8 cellular contexts compared by ENCODE assay signal in genomic region chr9:37650873-37651768, GRCh38. TPM values are rescaled to one million over a fixed set of nuclear protein-coding genes. Genes with fewer than 3 reads are reported as not detected.
DNase-seq lines count a peak whose midpoint lies in the region; ATAC-seq, FAIRE-seq and TF ChIP-seq lines count a peak whose summit lies in the region.

A gene with protein sequence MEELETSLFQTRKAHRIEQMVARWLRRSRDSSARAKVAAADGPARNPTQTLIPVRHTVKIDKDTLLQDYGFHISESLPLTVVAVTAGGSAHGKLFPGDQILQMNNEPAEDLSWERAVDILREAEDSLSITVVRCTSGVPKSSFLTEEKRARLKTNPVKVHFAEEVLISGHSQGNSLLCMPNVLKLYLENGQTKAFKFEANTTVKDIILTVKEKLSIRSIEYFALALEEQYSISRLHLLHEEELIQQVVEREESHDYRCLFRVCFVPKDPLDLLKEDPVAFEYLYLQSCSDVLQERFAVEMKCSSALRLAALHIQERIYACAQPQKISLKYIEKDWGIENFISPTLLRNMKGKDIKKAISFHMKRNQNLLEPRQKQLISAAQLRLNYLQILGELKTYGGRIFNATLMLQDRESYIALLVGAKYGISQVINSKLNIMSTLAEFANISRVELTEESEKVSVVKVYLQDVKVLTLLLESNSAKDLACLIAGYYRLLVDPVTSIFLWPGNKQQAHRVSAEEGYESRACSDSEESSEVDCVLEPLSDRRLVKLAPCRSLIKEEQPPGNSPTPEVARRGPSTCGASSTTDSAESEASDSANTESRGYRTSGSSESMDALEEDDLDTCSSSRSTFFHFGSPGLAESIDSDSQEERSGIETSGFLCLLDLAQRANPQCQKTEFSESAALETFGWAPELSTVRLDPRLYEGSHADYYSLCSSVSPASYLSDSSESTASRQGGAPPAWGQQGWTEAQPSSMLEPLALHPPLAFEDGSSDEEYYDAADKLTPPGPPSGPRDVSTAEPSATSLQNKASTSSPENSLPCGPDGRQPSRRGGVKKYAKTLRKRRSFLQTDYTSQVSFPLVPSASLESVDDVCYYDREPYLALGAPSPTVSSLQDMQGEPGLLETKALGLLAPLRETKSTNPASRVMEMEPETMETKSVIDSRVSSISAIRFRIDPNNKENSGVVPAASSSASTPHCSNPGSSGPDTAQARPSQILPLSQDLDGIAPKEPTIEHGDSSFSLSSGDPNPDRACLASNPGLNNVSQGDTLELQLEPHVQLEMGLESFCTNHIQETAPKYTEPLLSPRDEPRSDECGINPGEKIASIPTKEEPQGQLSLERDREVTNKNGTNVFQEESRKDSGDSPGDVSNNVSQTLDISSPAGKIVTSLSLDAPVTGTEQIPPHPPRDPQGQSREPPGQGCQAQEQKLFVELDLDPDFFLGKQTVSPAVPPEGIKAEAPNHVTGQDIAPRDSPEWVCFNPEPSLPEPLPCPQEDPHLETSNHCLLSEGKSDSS (N-terminal part only) (plus strand): TSS chr9:37650954. CDS start chr9:37692642, 41,688 bp downstream.

- no peaks in the 10 kb centered on the region for H3K36me3 Mint-ChIP-seq in activated T-helper 2 cell treated with anti-CD3 and anti-CD28 coated beads, Interferon-gamma antibody, Interleukin-2, Interleukin-4, amounts not matched to agents 10 μg/mL and 5 μg/mL and 100 μg/mL, durations not matched to agents 14 hours and 24 hours and 36 hours (ENCODE audit: low read depth)

- peak within 1 kb of the TSS; percentile 70 for H3K4me3 Mint-ChIP-seq in activated T-helper 2 cell treated with anti-CD3 and anti-CD28 coated beads, Interferon-gamma antibody, Interleukin-2, Interleukin-4, amounts not matched to agents 10 μg/mL and 5 μg/mL and 100 μg/mL, durations not matched to agents 14 hours and 24 hours and 36 hours (ENCODE audit: low read depth)

- no peak within 1 kb of the TSS for H2BK120ac ChIP-seq in neuronal stem cell (ENCODE audit: low read depth, low read length)

- no peaks in the 10 kb centered on the region for H3K9me3 Mint-ChIP-seq in activated T-helper 2 cell treated with anti-CD3 and anti-CD28 coated beads, Interferon-gamma antibody, Interleukin-2, Interleukin-4, amounts not matched to agents 10 μg/mL and 5 μg/mL and 100 μg/mL, durations not matched to agents 14 hours and 24 hours and 36 hours

- peak within 1 kb of the TSS; percentile 82 for H3K23ac ChIP-seq in neuronal stem cell (ENCODE audit: low read depth, low read length, poor library complexity)

- H3K18ac ChIP-seq in neuronal stem cell (ENCODE audit: low read length): peak within 1 kb of the TSS; percentile 90

- no peak within 1 kb of the TSS for H2BK12ac ChIP-seq in neuronal stem cell (ENCODE audit: low read length)

- no peaks in the 10 kb centered on the region for H3K36me3 ChIP-seq in BLaER1
- H3K36me3 ChIP-seq in OCI-LY7 (ENCODE audit: insufficient read depth, low read length): no peaks in the 10 kb centered on the region
- no peaks in the 10 kb centered on the region for H3K36me3 ChIP-seq in neuronal stem cell (replicated peaks in 1 of 2; ENCODE audit: control insufficient read depth in 2 of 2, insufficient read depth in 2 of 2, low read length in 2 of 2)
- no peaks in the 10 kb centered on the region for H3K36me3 ChIP-seq in thyroid gland

- H3K9ac ChIP-seq in BLaER1 (peak within 1 kb of the TSS; percentile 74), neuronal stem cell (ENCODE audit: low read depth, low read length, poor library complexity) (peak within 1 kb of the TSS; percentile 82)

- peak within 1 kb of the TSS; percentile 74 for H2AK5ac ChIP-seq in neuronal stem cell (ENCODE audit: low read depth, low read length)

- no peak within 1 kb of the TSS for H2AFZ ChIP-seq in OCI-LY7 (ENCODE audit: low read length)
- peak within 1 kb of the TSS; percentile 93 for H2AFZ ChIP-seq in neuronal stem cell (ENCODE audit: low read length)

- H3K79me2 ChIP-seq in OCI-LY7 (ENCODE audit: insufficient read depth, low read depth, low read length): no peaks in the 10 kb centered on the region

- no peak within 1 kb of the TSS for H4K91ac ChIP-seq in neuronal stem cell (ENCODE audit: low read depth, low read length, poor library complexity)

- TF ChIP-seq CTCF in OCI-LY7 (conservative IDR thresholded peaks at IDR 0.05; ENCODE audit: low read length): no peak
- TF ChIP-seq CTCF in fibroblast of villous mesenchyme (IDR thresholded peaks at IDR 0.05; ENCODE audit: insufficient read depth, low read depth, low read length): no peak
- TF ChIP-seq CTCF in thyroid gland (IDR thresholded peaks at IDR 0.05): peak in 2 of 6 experiments; percentile 19 to 34

- no peak for FAIRE-seq in GM19239 (lab: Jason Lieb, UNC)

- POLR2A ChIA-PET in OCI-LY7 (lab: Charles Lee): no interaction called here

- peak within 1 kb of the TSS; percentile 64 for H3K27ac ChIP-seq in BLaER1
- no peak within 1 kb of the TSS for H3K27ac ChIP-seq in OCI-LY7 (ENCODE audit: low read depth, low read length, poor library complexity, severe bottlenecking)
- H3K27ac ChIP-seq in neuronal stem cell (replicated peaks; ENCODE audit: low read length): no peak within 1 kb of the TSS
- no peak within 1 kb of the TSS for H3K27ac ChIP-seq in thyroid gland

- peak within 1 kb of the TSS; percentile 16 for H2BK15ac ChIP-seq in neuronal stem cell (ENCODE audit: low read length)

- H3K4ac ChIP-seq in neuronal stem cell (ENCODE audit: low read length): peak within 1 kb of the TSS; percentile 59

- H3K4me3 ChIP-seq in BLaER1 (peak within 1 kb of the TSS; percentile 78), OCI-LY7 (ENCODE audit: low read depth, low read length, poor library complexity, severe bottlenecking) (no peak within 1 kb of the TSS), fibroblast of villous mesenchyme (ENCODE audit: low read depth, low read length) (peak within 1 kb of the TSS; percentile 58), neuronal stem cell (ENCODE audit: low read length in 2 of 2) (peak within 1 kb of the TSS; percentile 48 to 80), thyroid gland (replicated peaks in 1 of 3) (peak within 1 kb of the TSS; percentile 31 to 54 (median 37))

- peaks cover 68% of the 10 kb centered on the region for H3K27me3 Mint-ChIP-seq in activated T-helper 2 cell treated with anti-CD3 and anti-CD28 coated beads, Interferon-gamma antibody, Interleukin-2, Interleukin-4, amounts not matched to agents 10 μg/mL and 5 μg/mL and 100 μg/mL, durations not matched to agents 14 hours and 24 hours and 36 hours (ENCODE audit: low read depth)

- no TSS peak for BruUV-seq in OCI-LY7 (replicated peaks; lab: Mats Ljungman, UMichigan)

- H4K8ac ChIP-seq in neuronal stem cell (ENCODE audit: low read depth, low read length): no peak within 1 kb of the TSS

- no peak within 1 kb of the TSS for H3K27ac Mint-ChIP-seq in activated T-helper 2 cell treated with anti-CD3 and anti-CD28 coated beads, Interferon-gamma antibody, Interleukin-2, Interleukin-4, amounts not matched to agents 10 μg/mL and 5 μg/mL and 100 μg/mL, durations not matched to agents 14 hours and 24 hours and 36 hours

- CTCF ChIA-PET in OCI-LY7 (lab: Charles Lee; ENCODE audit: unreplicated experiment): interaction anchor here (0.6 kb wide), 1 partner anchor 9 kb away, joined by 3 read pairs; no protein-coding TSS in a partner anchor

- H3K9me3 ChIP-seq in BLaER1 (no peaks in the 10 kb centered on the region), OCI-LY7 (ENCODE audit: low read length) (no peaks in the 10 kb centered on the region), neuronal stem cell (replicated peaks in 1 of 2; ENCODE audit: control insufficient read depth in 2 of 2, insufficient read depth in 1 of 2, low read depth in 1 of 2, low read length in 2 of 2) (peaks cover 0 to 4% of the 10 kb centered on the region in 2 donors), thyroid gland (no peaks in the 10 kb centered on the region)

- intact Hi-C loops in OCI-LY7 (cut with micrococcal nuclease; ENCODE audit: unreplicated experiment): no loop called here
- intact Hi-C loops in activated T-helper 2 cell treated with anti-CD3 and anti-CD28 coated beads, Interferon-gamma antibody, Interleukin-2, Interleukin-4, amounts not matched to agents 10 μg/mL and 5 μg/mL and 100 μg/mL, durations not matched to agents 14 hours and 24 hours and 36 hours (cut with micrococcal nuclease): no loop called here
- intact Hi-C loops in thyroid gland (cut with DNase I): loop anchor here (10.0 kb wide), 2 partner anchors 66 to 146 kb away; no protein-coding TSS in a partner anchor

- peak within 1 kb of the TSS; percentile 75 for H3K14ac ChIP-seq in neuronal stem cell (ENCODE audit: low read length)

- no peaks in the 10 kb centered on the region for H3K9me2 ChIP-seq in OCI-LY7 (ENCODE audit: insufficient read depth, low read length)

- H3K79me1 ChIP-seq in neuronal stem cell (ENCODE audit: low read depth, low read length): no peaks in the 10 kb centered on the region

- peaks cover 51% of the 10 kb centered on the region for H3K4me1 ChIP-seq in BLaER1
- no peaks in the 10 kb centered on the region for H3K4me1 ChIP-seq in OCI-LY7 (ENCODE audit: insufficient read depth, low read length, poor library complexity, severe bottlenecking)
- peaks cover 6 to 8% of the 10 kb centered on the region in 2 donors for H3K4me1 ChIP-seq in neuronal stem cell (ENCODE audit: control insufficient read depth in 2 of 2, insufficient read depth in 1 of 2, low read depth in 1 of 2, low read length in 2 of 2)
- H3K4me1 ChIP-seq in thyroid gland: peaks cover 5 to 8% of the 10 kb centered on the region in 2 donors

- H3K27me3 ChIP-seq in BLaER1 (no peaks in the 10 kb centered on the region), neuronal stem cell (ENCODE audit: control insufficient read depth in 3 of 3, insufficient read depth in 3 of 3, low read depth in 1 of 3, low read length in 3 of 3) (peaks cover 15 to 88% (median 59%) of the 10 kb centered on the region in 3 experiments), thyroid gland (no peaks in the 10 kb centered on the region)

- H2BK5ac ChIP-seq in neuronal stem cell (ENCODE audit: low read length): no peak within 1 kb of the TSS

- no peaks in the 10 kb centered on the region for H4K20me1 ChIP-seq in BLaER1
- no peaks in the 10 kb centered on the region for H4K20me1 ChIP-seq in OCI-LY7 (ENCODE audit: insufficient read depth, low read length)

- H3K4me1 Mint-ChIP-seq in activated T-helper 2 cell treated with anti-CD3 and anti-CD28 coated beads, Interferon-gamma antibody, Interleukin-2, Interleukin-4, amounts not matched to agents 10 μg/mL and 5 μg/mL and 100 μg/mL, durations not matched to agents 14 hours and 24 hours and 36 hours (ENCODE audit: low read depth): peaks cover 7% of the 10 kb centered on the region

- DNase-seq in GM19239 (ENCODE audit: insufficient read length, low spot score) (peak; percentile 65), OCI-LY7 (ENCODE audit: low spot score) (peak; percentile 13), fibroblast of villous mesenchyme (ENCODE audit: low read depth) (peak; percentile 37), neuronal stem cell (ENCODE audit: low spot score) (no peak), thyroid gland (peak; percentile 68 to 71)
- DNase-seq in activated T-helper 2 cell treated with anti-CD3 and anti-CD28 coated beads, Interferon-gamma antibody, Interleukin-2, Interleukin-4, amounts not matched to agents 10 μg/mL and 5 μg/mL and 100 μg/mL, durations not matched to agents 14 hours and 24 hours and 36 hours (ENCODE audit: low spot score): peak; percentile 53

- peak; percentile 80 for ATAC-seq in HG03460 (IDR thresholded peaks at IDR 0.05; ENCODE audit: unreplicated experiment)

- no CpG with 5 or more reads among the region's 73 CpGs for WGBS in neuronal stem cell (ENCODE audit: extremely low coverage in 2 of 2, insufficient read length in 2 of 2, insufficient replicate concordance in 1 of 2), 2 donors
- 0 to 4% methylated on average over 9 to 19 of the region's 73 CpGs for WGBS in thyroid gland, 2 donors

- H3K4me2 ChIP-seq in BLaER1 (peak within 1 kb of the TSS; percentile 99), OCI-LY7 (ENCODE audit: low read length) (peak within 1 kb of the TSS; percentile 50; the same call in 1 of the 2 replicates), neuronal stem cell (ENCODE audit: insufficient read depth, low read length, poor library complexity, severe bottlenecking) (peak within 1 kb of the TSS; percentile 99)

- no peak for TF ChIP-seq POLR2A in thyroid gland (IDR thresholded peaks at IDR 0.05)

RNA-seq across cellular contexts. Expression of the gene that starts here (rescaled TPM):
- total RNA-seq in OCI-LY7 (2014; rRNA removed; shearing (Covaris generic)): not detected in 2 replicates
- total RNA-seq in OCI-LY7 (2022) (not detected in 2 replicates), fibroblast of villous mesenchyme (under 0.01 TPM in 1 of 2 replicates, not detected in the other), thyroid gland (under 1 TPM in 3 of 4 donors, not detected in 1; 0.13 to 0.49 (median 0.22) TPM)
- total RNA-seq in activated T-helper 2 cell treated with anti-CD3 and anti-CD28 coated beads, Interferon-gamma antibody, Interleukin-2, Interleukin-4, amounts not matched to agents 10 μg/mL and 5 μg/mL and 100 μg/mL, durations not matched to agents 14 hours and 24 hours and 36 hours: not detected in 2 replicates
- 0.01 TPM for polyA plus RNA-seq in neuronal stem cell (2013, experiment 1 of 2)
- polyA plus RNA-seq in neuronal stem cell (2013, experiment 2 of 2): 0.01 TPM

Comparison
In these comparisons a context has a peak if more than half of its experiments do, and no peak if none do; other contexts are left out.
1. Peak in DNase-seq and H3K4me2 ChIP-seq in OCI-LY7; RNA of the gene not detected or under 1 TPM.
2. Peak in DNase-seq in activated T-helper 2 cell treated with anti-CD3 and anti-CD28 coated beads, Interferon-gamma antibody, Interleukin-2, Interleukin-4, amounts not matched to agents 10 μg/mL and 5 μg/mL and 100 μg/mL, durations not matched to agents 14 hours and 24 hours and 36 hours; RNA of the gene not detected or under 1 TPM.
3. Peak in DNase-seq and H3K4me3 ChIP-seq in fibroblast of villous mesenchyme; RNA of the gene not detected or under 1 TPM.
4. Peak in DNase-seq and H3K4me3 ChIP-seq in thyroid gland; RNA of the gene not detected or under 1 TPM.